ENCODE assay signal across 13 cellular contexts in genomic region chr10:132451506-132452215, GRCh38. TPM values are rescaled to one million over a fixed set of nuclear protein-coding genes. Genes with fewer than 3 reads are reported as not detected.
DNase-seq lines count a peak whose midpoint lies in the region; ATAC-seq, FAIRE-seq and TF ChIP-seq lines count a peak whose summit lies in the region.
"Had no signal": no experiment of that assay in that cellular context is flagged by ENCODE, and none has a peak within 500 bp of the region (broad histone marks: within the 10 kb centered on the region; RNA-seq: fewer than 3 reads in every experiment).

No MANE protein-coding gene starts in this region.

- H3K4me3 ChIP-seq in OCI-LY3 (ENCODE audit: low read length) (peak overlapping the region; percentile 15; the same call in 1 of the 2 replicates), kidney (ENCODE audit: low read length in 2 of 2) (no peak overlapping the region)
- H3K4me3 ChIP-seq: smooth muscle cell had no signal

- H3K79me2 ChIP-seq in OCI-LY3 (ENCODE audit: low read length): no peaks in the 10 kb centered on the region

- no peak for TF ChIP-seq CTCF in OCI-LY3 (IDR thresholded peaks at IDR 0.05; ENCODE audit: low read depth, low read length)
- TF ChIP-seq CTCF in kidney (IDR thresholded peaks at IDR 0.05; ENCODE audit: borderline replicate concordance, extremely low read depth, insufficient read depth): no peak
- TF ChIP-seq CTCF in progenitor cell of endocrine pancreas (IDR thresholded peaks at IDR 0.05; ENCODE audit: unreplicated experiment): no peak

- H3K27ac ChIP-seq in OCI-LY3 (ENCODE audit: low read length) (peak overlapping the region; percentile 61), kidney (ENCODE audit: low read depth in 2 of 2, low read length in 2 of 2) (no peak overlapping the region)
- H3K27ac ChIP-seq: HL-60 had no signal

- H4K20me1 ChIP-seq in OCI-LY3 (ENCODE audit: insufficient read depth, low read length): no peaks in the 10 kb centered on the region

- FAIRE-seq in kidney (lab: Jason Lieb, UNC): no peak
- FAIRE-seq: endothelial cell of umbilical vein had no signal

- no peak overlapping the region for H3K4me3 Mint-ChIP-seq in activated naive CD8-positive, alpha-beta T cell
- no peak overlapping the region for H3K4me3 Mint-ChIP-seq in activated naive CD8-positive, alpha-beta T cell treated with anti-CD3 and anti-CD28 coated beads for 36 hours
- no peak overlapping the region for H3K4me3 Mint-ChIP-seq in stimulated activated naive B cell treated with anti-CD40 and anti-IgM and Interleukin-4, amounts not matched to agents 10 μg/mL and 1 μg/mL and 100 μg/mL, for 72 hours
- H3K4me3 Mint-ChIP-seq in progenitor cell of endocrine pancreas (ENCODE audit: low read depth): no peak overlapping the region

- no peaks in the 10 kb centered on the region for H3K36me3 Mint-ChIP-seq in activated naive CD8-positive, alpha-beta T cell
- H3K36me3 Mint-ChIP-seq in activated naive CD8-positive, alpha-beta T cell treated with anti-CD3 and anti-CD28 coated beads for 36 hours: no peaks in the 10 kb centered on the region
- no peaks in the 10 kb centered on the region for H3K36me3 Mint-ChIP-seq in stimulated activated naive B cell treated with anti-CD40 and anti-IgM and Interleukin-4, amounts not matched to agents 10 μg/mL and 1 μg/mL and 100 μg/mL, for 72 hours
- H3K36me3 Mint-ChIP-seq in progenitor cell of endocrine pancreas (ENCODE audit: insufficient read depth): no peaks in the 10 kb centered on the region

- no peak for DNase-seq in activated naive CD8-positive, alpha-beta T cell treated with anti-CD3 and anti-CD28 coated beads for 36 hours
- DNase-seq in kidney: peak; percentile 73
- no peak for DNase-seq in stimulated activated naive B cell treated with anti-CD40 and anti-IgM and Interleukin-4, amounts not matched to agents 10 μg/mL and 1 μg/mL and 100 μg/mL, for 72 hours
- no peak for DNase-seq in activated CD4-positive, CD25-positive, alpha-beta regulatory T cell treated with anti-CD3 and anti-CD28 coated beads, Interleukin-2, amount 50 U/mL, for 72 hours
- DNase-seq in progenitor cell of endocrine pancreas (ENCODE audit: low spot score, unreplicated experiment): no peak
- DNase-seq in HCEC 1CT: no peak
- DNase-seq: amniotic stem cell, NCI-H1417 treated with DMSO at 0.1 percent for 48 hours had no signal

- intact Hi-C loops in kidney (cut with DNase I): no loop called here

- H3K4me1 Mint-ChIP-seq in activated naive CD8-positive, alpha-beta T cell (ENCODE audit: low read depth): peaks cover 29% of the 10 kb centered on the region
- peaks cover 21% of the 10 kb centered on the region for H3K4me1 Mint-ChIP-seq in activated naive CD8-positive, alpha-beta T cell treated with anti-CD3 and anti-CD28 coated beads for 36 hours
- H3K4me1 Mint-ChIP-seq in stimulated activated naive B cell treated with anti-CD40 and anti-IgM and Interleukin-4, amounts not matched to agents 10 μg/mL and 1 μg/mL and 100 μg/mL, for 72 hours: peaks cover 23 to 46% of the 10 kb centered on the region in 2 donors
- H3K4me1 Mint-ChIP-seq in progenitor cell of endocrine pancreas (ENCODE audit: low read depth): peaks cover 4% of the 10 kb centered on the region

- no peak overlapping the region for H2AFZ ChIP-seq in OCI-LY3 (ENCODE audit: low read depth, low read length)

- H3K4me2 ChIP-seq in OCI-LY3 (ENCODE audit: low read length): peak overlapping the region; percentile 92
- H3K4me2 ChIP-seq: smooth muscle cell had no signal

- no peaks in the 10 kb centered on the region for H3K27me3 Mint-ChIP-seq in activated naive CD8-positive, alpha-beta T cell
- H3K27me3 Mint-ChIP-seq in activated naive CD8-positive, alpha-beta T cell treated with anti-CD3 and anti-CD28 coated beads for 36 hours: no peaks in the 10 kb centered on the region
- H3K27me3 Mint-ChIP-seq in stimulated activated naive B cell treated with anti-CD40 and anti-IgM and Interleukin-4, amounts not matched to agents 10 μg/mL and 1 μg/mL and 100 μg/mL, for 72 hours: peaks cover 3 to 5% of the 10 kb centered on the region in 2 donors
- peaks cover 3% of the 10 kb centered on the region for H3K27me3 Mint-ChIP-seq in progenitor cell of endocrine pancreas

- H3K27ac Mint-ChIP-seq in activated naive CD8-positive, alpha-beta T cell: peak overlapping the region; percentile 46
- H3K27ac Mint-ChIP-seq in activated naive CD8-positive, alpha-beta T cell treated with anti-CD3 and anti-CD28 coated beads for 36 hours: no peak overlapping the region
- peak overlapping the region; percentile 66 for H3K27ac Mint-ChIP-seq in stimulated activated naive B cell treated with anti-CD40 and anti-IgM and Interleukin-4, amounts not matched to agents 10 μg/mL and 1 μg/mL and 100 μg/mL, for 72 hours
- H3K27ac Mint-ChIP-seq in progenitor cell of endocrine pancreas: no peak overlapping the region

- H3K36me3 ChIP-seq in OCI-LY3 (replicated peaks; ENCODE audit: low read depth, low read length) (no peaks in the 10 kb centered on the region), kidney (ENCODE audit: control insufficient read depth in 1 of 2, insufficient read depth in 2 of 2, low read length in 2 of 2) (no peaks in the 10 kb centered on the region)

- H3K4me1 ChIP-seq in OCI-LY3 (ENCODE audit: low read length) (peaks cover 57% of the 10 kb centered on the region), kidney (ENCODE audit: control insufficient read depth in 1 of 2, insufficient read depth in 1 of 2, low read depth in 1 of 2, low read length in 2 of 2) (peaks cover 3 to 27% of the 10 kb centered on the region in 2 donors)

- H3K27me3 ChIP-seq in OCI-LY3 (ENCODE audit: low read depth, low read length): no peaks in the 10 kb centered on the region

- ATAC-seq in stimulated activated naive B cell treated with anti-CD40 and anti-IgM and Interleukin-4, amounts not matched to agents 10 μg/mL and 1 μg/mL and 100 μg/mL, for 72 hours (replicated peaks): no peak

- H3K9me3 Mint-ChIP-seq in activated naive CD8-positive, alpha-beta T cell (ENCODE audit: low read depth): no peaks in the 10 kb centered on the region
- H3K9me3 Mint-ChIP-seq in activated naive CD8-positive, alpha-beta T cell treated with anti-CD3 and anti-CD28 coated beads for 36 hours: no peaks in the 10 kb centered on the region
- no peaks in the 10 kb centered on the region for H3K9me3 Mint-ChIP-seq in stimulated activated naive B cell treated with anti-CD40 and anti-IgM and Interleukin-4, amounts not matched to agents 10 μg/mL and 1 μg/mL and 100 μg/mL, for 72 hours
- no peaks in the 10 kb centered on the region for H3K9me3 Mint-ChIP-seq in progenitor cell of endocrine pancreas (ENCODE audit: low read depth)

- no peak overlapping the region for H3K9ac ChIP-seq in OCI-LY3 (ENCODE audit: low read length)
- no peak overlapping the region for H3K9ac ChIP-seq in kidney (ENCODE audit: low read length in 2 of 2)

- no peaks in the 10 kb centered on the region for H3K9me3 ChIP-seq in OCI-LY3 (ENCODE audit: insufficient read depth, low read length)
- H3K9me3 ChIP-seq in kidney (ENCODE audit: control insufficient read depth in 1 of 2, low read length in 2 of 2): no peaks in the 10 kb centered on the region

RNA-seq across cellular contexts. Expression of gene PWWP2B, which starts 54.7 kb away (rescaled TPM):
- total RNA-seq in activated naive CD8-positive, alpha-beta T cell treated with anti-CD3 and anti-CD28 coated beads for 36 hours: 1 to 10 TPM; 2.9 to 3.1 TPM
- 24.3 TPM for total RNA-seq in kidney
- polyA plus RNA-seq in kidney (ENCODE audit: insufficient read depth, low read depth, low replicate concordance): 12.9 TPM
- total RNA-seq in progenitor cell of endocrine pancreas: 23.2 and 24.3 TPM in 2 replicates

Comparison
In these comparisons a context has a peak if more than half of its experiments do, and no peak if none do; other contexts are left out.
1. H3K27ac Mint-ChIP-seq: peak in activated naive CD8-positive, alpha-beta T cell (single experiment) and stimulated activated naive B cell treated with anti-CD40 and anti-IgM and Interleukin-4, amounts not matched to agents 10 μg/mL and 1 μg/mL and 100 μg/mL, for 72 hours (single experiment); none in activated naive CD8-positive, alpha-beta T cell treated with anti-CD3 and anti-CD28 coated beads for 36 hours (single experiment) and progenitor cell of endocrine pancreas (single experiment).